ENCODE assay signal across 9 cellular contexts in the genomic region with DNA sequence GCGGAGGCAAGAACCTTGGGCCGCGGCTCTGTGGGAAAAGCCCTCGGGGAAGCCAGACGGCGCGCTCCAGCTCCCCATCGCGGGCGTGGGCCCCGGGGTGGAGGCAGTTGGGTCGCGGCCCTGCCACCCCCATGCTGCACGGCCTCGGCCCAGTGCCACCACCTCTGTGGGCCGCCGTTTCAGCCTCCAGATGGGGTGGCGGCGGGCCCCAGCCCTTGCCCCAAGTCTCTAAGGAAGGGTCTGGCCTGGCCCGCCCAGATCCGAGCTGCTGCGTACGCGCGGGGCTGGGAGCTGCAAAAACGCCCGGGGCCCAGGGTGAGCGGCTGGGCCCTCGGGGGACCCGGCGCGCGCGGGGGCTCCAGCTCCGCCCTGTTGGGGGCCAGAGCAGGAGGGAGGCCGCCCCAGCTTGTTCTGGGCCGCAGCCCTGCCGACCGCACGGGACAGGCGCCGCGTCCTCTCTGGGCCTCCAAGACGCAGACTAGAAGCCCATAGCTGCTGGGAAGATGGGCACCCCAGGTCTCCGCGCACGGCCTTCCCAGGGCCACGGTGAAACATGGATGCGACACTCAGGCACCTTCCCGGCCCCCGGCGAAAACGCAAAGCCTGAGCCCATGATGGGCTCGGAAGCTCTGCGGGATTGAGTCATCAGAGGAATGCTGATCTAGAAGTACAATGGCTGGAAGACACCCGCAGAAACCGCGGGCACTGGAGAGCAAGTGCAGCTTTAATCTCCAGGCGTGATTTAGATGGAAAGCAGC.
A peak's percentile ranks its signal among the peaks of the same experiment; 100 is the strongest.
DNase-seq lines count a peak whose midpoint lies in the region; ATAC-seq and TF ChIP-seq lines count a peak whose summit lies in the region.
"Had no signal": no experiment of that assay in that cellular context is flagged by ENCODE, and none has a peak within 500 bp of the region (broad histone marks: within the 10 kb centered on the region; RNA-seq: fewer than 3 reads in every experiment).

No MANE protein-coding gene starts in this region.

- ATAC-seq in Right ventricle myocardium inferior (peak; percentile 38), naive B cell (ENCODE audit: low read depth in 2 of 2) (peak in 1 of 2 donors; percentile 20)

- no peak for TF ChIP-seq CTCF in fibroblast of lung (conservative IDR thresholded peaks at IDR 0.05 in 1 of 2, IDR thresholded peaks at IDR 0.05 in 1 of 2; ENCODE audit: low read depth in 1 of 2, low read length in 2 of 2)
- no peak for TF ChIP-seq CTCF in WERI-Rb-1 (IDR thresholded peaks at IDR 0.05; ENCODE audit: low read depth, low read length)

- H3K4me2 ChIP-seq in fibroblast of lung (ENCODE audit: extremely low read depth, insufficient read depth, low read length): no peak overlapping the region

- H3K36me3 ChIP-seq in fibroblast of lung (ENCODE audit: control insufficient read depth, insufficient read depth, low read length) (no peaks in the 10 kb centered on the region), urinary bladder (ENCODE audit: insufficient read depth) (no peaks in the 10 kb centered on the region), WERI-Rb-1 (no peaks in the 10 kb centered on the region)

- no peak for DNase-seq in Right ventricle myocardium inferior (ENCODE audit: missing footprints)
- no peak for DNase-seq in cardiac septum (ENCODE audit: low spot score)
- peak; percentile 8 to 51 for DNase-seq in fibroblast of lung (ENCODE audit: low read depth in 2 of 2)
- no peak for DNase-seq in naive B cell
- no peak for DNase-seq in activated CD4-positive, alpha-beta memory T cell treated with anti-CD3 and anti-CD28 coated beads for 36 hours
- DNase-seq in central memory CD4-positive, alpha-beta T cell: no peak
- no peak for DNase-seq in WERI-Rb-1
- DNase-seq: NCI-H524 had no signal

- H3K27me3 ChIP-seq in fibroblast of lung (ENCODE audit: control insufficient read depth, insufficient read depth, low read length): no peaks in the 10 kb centered on the region
- H3K27me3 ChIP-seq in WERI-Rb-1 (ENCODE audit: insufficient read depth, low read depth, severe bottlenecking): no peaks in the 10 kb centered on the region

- peak overlapping the region in 1 of 6 donors; percentile 39 for H3K27ac Mint-ChIP-seq in naive B cell
- H3K27ac Mint-ChIP-seq in activated CD4-positive, alpha-beta memory T cell treated with anti-CD3 and anti-CD28 coated beads for 36 hours: no peak overlapping the region

- no peak overlapping the region for H3K4me3 ChIP-seq in fibroblast of lung (replicated peaks in 1 of 4; ENCODE audit: control extremely low read depth in 1 of 4, insufficient read depth in 1 of 4, low read depth in 3 of 4, low read length in 4 of 4)
- peak overlapping the region; percentile 56 for H3K4me3 ChIP-seq in urinary bladder (ENCODE audit: low read depth, low read length)
- H3K4me3 ChIP-seq in WERI-Rb-1 (ENCODE audit: low read depth, low read length): no peak overlapping the region

- peaks cover 0 to 5% of the 10 kb centered on the region in 2 donors for H3K36me3 Mint-ChIP-seq in naive B cell
- no peaks in the 10 kb centered on the region for H3K36me3 Mint-ChIP-seq in activated CD4-positive, alpha-beta memory T cell treated with anti-CD3 and anti-CD28 coated beads for 36 hours

- peaks cover 0 to 10% (median 0%) of the 10 kb centered on the region in 3 donors for H3K4me1 Mint-ChIP-seq in naive B cell
- H3K4me1 Mint-ChIP-seq in activated CD4-positive, alpha-beta memory T cell treated with anti-CD3 and anti-CD28 coated beads for 36 hours (ENCODE audit: low read depth): peaks cover 5% of the 10 kb centered on the region

- no peaks in the 10 kb centered on the region for H3K9me3 ChIP-seq in fibroblast of lung (ENCODE audit: control insufficient read depth, insufficient read depth, low read depth, low read length)
- no peaks in the 10 kb centered on the region for H3K9me3 ChIP-seq in WERI-Rb-1 (ENCODE audit: severe bottlenecking)

- WGBS in urinary bladder: 9% methylated on average over 59 of the region's 59 CpGs

- H3K27ac ChIP-seq in fibroblast of lung (ENCODE audit: insufficient read depth, low read length) (no peak overlapping the region), urinary bladder (ENCODE audit: low read depth) (no peak overlapping the region), WERI-Rb-1 (no peak overlapping the region)

- H3K9me3 Mint-ChIP-seq in naive B cell: peaks cover 0 to 9% (median 5%) of the 10 kb centered on the region in 7 donors
- H3K9me3 Mint-ChIP-seq in activated CD4-positive, alpha-beta memory T cell treated with anti-CD3 and anti-CD28 coated beads for 36 hours: no peaks in the 10 kb centered on the region

- H4K20me1 ChIP-seq in fibroblast of lung (ENCODE audit: control insufficient read depth, extremely low read depth, insufficient read depth, low read length): no peaks in the 10 kb centered on the region

- H3K4me1 ChIP-seq in fibroblast of lung (ENCODE audit: control insufficient read depth, extremely low read depth, insufficient read depth, low read length): no peaks in the 10 kb centered on the region
- no peaks in the 10 kb centered on the region for H3K4me1 ChIP-seq in urinary bladder (ENCODE audit: insufficient read depth)

- POLR2A ChIA-PET in activated CD4-positive, alpha-beta memory T cell treated with anti-CD3 and anti-CD28 coated beads for 36 hours (lab: Charles Lee): no interaction called here

- no peak overlapping the region for H2AFZ ChIP-seq in fibroblast of lung (ENCODE audit: low read length)

- intact Hi-C loops in Right ventricle myocardium inferior (cut with DNase I) (loop anchor here (1.0 to 5.0 kb wide), 3 partner anchors 22 to 91 kb away; no protein-coding TSS in a partner anchor), cardiac septum (cut with DNase I) (no loop called here)
- intact Hi-C loops in activated CD4-positive, alpha-beta memory T cell treated with anti-CD3 and anti-CD28 coated beads for 36 hours (cut with micrococcal nuclease): no loop called here

- CTCF ChIA-PET in activated CD4-positive, alpha-beta memory T cell treated with anti-CD3 and anti-CD28 coated beads for 36 hours (lab: Charles Lee): interaction anchor here (1.1 kb wide), 1 partner anchor 190 kb away, joined by 5 read pairs; no protein-coding TSS in a partner anchor

- peaks cover 29 to 55% (median 39%) of the 10 kb centered on the region in 3 donors for H3K27me3 Mint-ChIP-seq in naive B cell
- peaks cover 49% of the 10 kb centered on the region for H3K27me3 Mint-ChIP-seq in activated CD4-positive, alpha-beta memory T cell treated with anti-CD3 and anti-CD28 coated beads for 36 hours

- H3K4me3 Mint-ChIP-seq in naive B cell: peak overlapping the region in 7 of 8 donors; percentile 35 to 86 (median 51)
- H3K4me3 Mint-ChIP-seq in activated CD4-positive, alpha-beta memory T cell treated with anti-CD3 and anti-CD28 coated beads for 36 hours: no peak overlapping the region

- no peaks in the 10 kb centered on the region for H3K79me2 ChIP-seq in fibroblast of lung (ENCODE audit: control insufficient read depth, insufficient read depth, low read length)

- H3K9ac ChIP-seq in fibroblast of lung (ENCODE audit: insufficient read depth, low read length): no peak overlapping the region

Comparison
In these comparisons a context has a peak if more than half of its experiments do, and no peak if none do; other contexts are left out.
1. DNase-seq: peak in fibroblast of lung (2 of 2); none in Right ventricle myocardium inferior (single experiment), cardiac septum (single experiment), naive B cell (single experiment), activated CD4-positive, alpha-beta memory T cell treated with anti-CD3 and anti-CD28 coated beads for 36 hours (single experiment), central memory CD4-positive, alpha-beta T cell (single experiment) and WERI-Rb-1 (single experiment).